8 cellular contexts compared by ENCODE assay signal in the genomic region with DNA sequence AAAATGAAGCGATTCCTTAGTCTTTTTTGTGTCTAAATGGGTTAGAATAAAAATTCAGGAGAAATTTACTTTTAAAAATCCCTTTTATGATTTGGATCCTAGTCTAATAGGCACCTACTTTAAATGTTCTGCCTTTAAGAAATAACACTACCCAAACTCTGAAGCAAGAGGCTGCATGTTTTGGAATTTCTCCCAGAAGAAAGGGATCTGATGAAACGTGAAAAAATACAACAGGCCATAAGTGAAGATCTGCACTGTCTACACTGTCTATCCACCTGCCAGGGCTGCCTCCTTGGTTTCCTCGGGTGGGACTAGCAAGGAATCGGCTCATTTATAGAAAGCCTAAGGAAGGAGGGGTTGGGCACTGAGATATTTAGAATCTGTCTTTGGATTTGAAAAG. TPM values are rescaled to one million over a fixed set of nuclear protein-coding genes. Genes with fewer than 3 reads are reported as not detected.
DNase-seq lines count a peak whose midpoint lies in the region; ATAC-seq and TF ChIP-seq lines count a peak whose summit lies in the region.

No MANE protein-coding gene starts in this region.

- H3K27ac ChIP-seq in BLaER1 treated with 17β-estradiol and CSF1 and Interleukin-3, amounts not matched to agents 10 nM and 100 nM = peak overlapping the region; percentile 33 to 99 (median 97)
- peak overlapping the region; percentile 68 for H3K27ac ChIP-seq in parathyroid adenoma

- H3K4me1 ChIP-seq in BLaER1 treated with 17β-estradiol and CSF1 and Interleukin-3, amounts not matched to agents 10 nM and 100 nM = peaks cover 88 to 98% (median 97%) of the 10 kb centered on the region in 10 experiments
- H3K4me1 ChIP-seq in parathyroid adenoma = peaks cover 61% of the 10 kb centered on the region

- H3K36me3 ChIP-seq in BLaER1 treated with 17β-estradiol and CSF1 and Interleukin-3, amounts not matched to agents 10 nM and 100 nM = peaks cover 31 to 57% (median 51%) of the 10 kb centered on the region in 11 experiments
- H3K36me3 ChIP-seq in parathyroid adenoma (ENCODE audit: control insufficient read depth, insufficient read depth, low read length) = no peaks in the 10 kb centered on the region

- peak overlapping the region; percentile 70 to 89 (median 84) for H3K9ac ChIP-seq in BLaER1 treated with 17β-estradiol and CSF1 and Interleukin-3, amounts not matched to agents 10 nM and 100 nM
- no peak overlapping the region for H3K9ac ChIP-seq in parathyroid adenoma

- no peaks in the 10 kb centered on the region for H3K9me3 ChIP-seq in BLaER1 treated with 17β-estradiol and CSF1 and Interleukin-3, amounts not matched to agents 10 nM and 100 nM (replicated peaks in 1 of 11)
- H3K9me3 ChIP-seq in parathyroid adenoma (ENCODE audit: control insufficient read depth, low read length) = no peaks in the 10 kb centered on the region

- no peak for TF ChIP-seq CTCF in fibroblast of the aortic adventitia (IDR thresholded peaks at IDR 0.05; ENCODE audit: insufficient read depth, low read length)
- no peak for TF ChIP-seq CTCF in parathyroid adenoma (IDR thresholded peaks at IDR 0.05)

- H2AFZ ChIP-seq in parathyroid adenoma = no peak overlapping the region

- no peak for ATAC-seq in HG03095 (IDR thresholded peaks at IDR 0.05; ENCODE audit: unreplicated experiment)

- H3K27me3 ChIP-seq in BLaER1 treated with 17β-estradiol and CSF1 and Interleukin-3, amounts not matched to agents 10 nM and 100 nM = no peaks in the 10 kb centered on the region
- no peaks in the 10 kb centered on the region for H3K27me3 ChIP-seq in parathyroid adenoma (ENCODE audit: control insufficient read depth, insufficient read depth, low read length)

- DNase-seq in NCI-H226 (peak; percentile 9), fibroblast of the aortic adventitia (ENCODE audit: low read depth) (peak; percentile 80), amniotic stem cell (lab: John Stamatoyannopoulos, UW) (no peak), NCI-H526 treated with DMSO at 0.1 percent for 48 hours (lab: John Stamatoyannopoulos, UW) (no peak), midbrain (lab: John Stamatoyannopoulos, UW) (no peak)

- H3K4me2 ChIP-seq in BLaER1 treated with 17β-estradiol and CSF1 and Interleukin-3, amounts not matched to agents 10 nM and 100 nM = peak overlapping the region; percentile 87 to 98 (median 95)
- H3K4me2 ChIP-seq in parathyroid adenoma (ENCODE audit: low read length) = no peak overlapping the region

- H3K79me2 ChIP-seq in parathyroid adenoma = peaks cover 37% of the 10 kb centered on the region

- H4K20me1 ChIP-seq in BLaER1 treated with 17β-estradiol and CSF1 and Interleukin-3, amounts not matched to agents 10 nM and 100 nM = peaks cover 0 to 16% (median 0%) of the 10 kb centered on the region in 11 experiments; a peak in 3 of 22 replicates

- H3K4me3 ChIP-seq in BLaER1 treated with 17β-estradiol and CSF1 and Interleukin-3, amounts not matched to agents 10 nM and 100 nM = peak overlapping the region in 9 of 10 experiments; percentile 29 to 56 (median 43); a peak in 15 of 20 replicates
- H3K4me3 ChIP-seq in fibroblast of the aortic adventitia (ENCODE audit: low read depth, low read length) = no peak overlapping the region
- H3K4me3 ChIP-seq in parathyroid adenoma (ENCODE audit: low read depth, low read length) = no peak overlapping the region

RNA-seq across cellular contexts. Expression of a gene that starts 22.1 kb away (rescaled TPM):
- total RNA-seq in fibroblast of the aortic adventitia (ENCODE audit: low replicate concordance) = 12.6 and 17.1 TPM in 2 replicates

RNA-seq across cellular contexts. Expression of a gene that starts 33.2 kb away (rescaled TPM):
- total RNA-seq in fibroblast of the aortic adventitia (ENCODE audit: low replicate concordance) = 7.3 TPM in 2 replicates

Comparison
In these comparisons a context has a peak if more than half of its experiments do, and no peak if none do; other contexts are left out.
1. H3K4me3 ChIP-seq: peak in BLaER1 treated with 17β-estradiol and CSF1 and Interleukin-3, amounts not matched to agents 10 nM and 100 nM (9 of 10); none in fibroblast of the aortic adventitia (single experiment) and parathyroid adenoma (single experiment).
2. DNase-seq: peak in NCI-H226 (single experiment) and fibroblast of the aortic adventitia (single experiment); none in amniotic stem cell (single experiment), NCI-H526 treated with DMSO at 0.1 percent for 48 hours (single experiment) and midbrain (single experiment).